ENCODE assay signal across 9 cellular contexts in the genomic region with DNA sequence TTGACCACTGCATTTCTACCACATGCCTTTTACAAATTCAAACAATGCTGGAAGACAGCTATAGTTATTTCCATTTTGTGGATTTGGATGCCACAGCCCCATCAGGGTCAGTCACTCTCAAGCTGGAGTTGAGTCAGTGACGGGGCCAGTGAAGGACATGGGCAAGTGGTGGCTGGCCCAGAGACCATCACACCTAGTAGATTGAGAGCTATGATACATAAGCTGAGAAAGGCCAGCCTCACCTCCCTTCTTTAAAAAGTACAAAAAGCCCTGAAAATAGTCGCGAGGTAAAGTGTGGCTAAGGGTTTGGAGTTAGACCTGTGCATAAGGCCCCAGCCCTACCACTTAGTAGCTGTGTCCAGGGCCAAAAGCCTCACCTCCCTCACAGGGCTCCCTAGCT.
"Had no signal": no experiment of that assay in that cellular context is flagged by ENCODE, and none has a peak within 500 bp of the region (broad histone marks: within the 10 kb centered on the region; RNA-seq: fewer than 3 reads in every experiment).

No MANE protein-coding gene starts in this region.

- H3K4me3 ChIP-seq: upper lobe of left lung had no signal

- H3K27me3 ChIP-seq: upper lobe of left lung had no signal

- H3K27me3 Mint-ChIP-seq: activated naive CD8-positive, alpha-beta T cell had no signal

- H3K36me3 Mint-ChIP-seq: activated naive CD8-positive, alpha-beta T cell had no signal

- ATAC-seq: activated CD4-positive, CD25-positive, alpha-beta regulatory T cell treated with anti-CD3 and anti-CD28 coated beads, Interleukin-2, amount 50 U/mL, for 24 hours; stimulated activated effector memory CD8-positive, alpha-beta T cell treated with anti-CD3 and anti-CD28 coated beads, Interleukin-12 subunit alpha, Interleukin-12 subunit beta, amount 100 ng/mL, for 72 hours had no signal

- H3K9me3 Mint-ChIP-seq: stimulated activated effector memory CD8-positive, alpha-beta T cell treated with anti-CD3 and anti-CD28 coated beads, Interleukin-12 subunit alpha, Interleukin-12 subunit beta, amount 100 ng/mL, for 72 hours had no signal

- H3K9me3 ChIP-seq: upper lobe of left lung had no signal

- H3K4me3 Mint-ChIP-seq: activated naive CD8-positive, alpha-beta T cell; stimulated activated effector memory CD8-positive, alpha-beta T cell treated with anti-CD3 and anti-CD28 coated beads, Interleukin-12 subunit alpha, Interleukin-12 subunit beta, amount 100 ng/mL, for 72 hours had no signal

- DNase-seq: activated gamma-delta T cell; activated T-cell treated with anti-CD3 and anti-CD28 coated beads, Interleukin-2, amount 50 U/mL, for 1 hour; hippocampal formation; SIG-M5; SW 1271; upper lobe of left lung had no signal

- H3K27ac Mint-ChIP-seq: activated naive CD8-positive, alpha-beta T cell had no signal
